In the genomic region with DNA sequence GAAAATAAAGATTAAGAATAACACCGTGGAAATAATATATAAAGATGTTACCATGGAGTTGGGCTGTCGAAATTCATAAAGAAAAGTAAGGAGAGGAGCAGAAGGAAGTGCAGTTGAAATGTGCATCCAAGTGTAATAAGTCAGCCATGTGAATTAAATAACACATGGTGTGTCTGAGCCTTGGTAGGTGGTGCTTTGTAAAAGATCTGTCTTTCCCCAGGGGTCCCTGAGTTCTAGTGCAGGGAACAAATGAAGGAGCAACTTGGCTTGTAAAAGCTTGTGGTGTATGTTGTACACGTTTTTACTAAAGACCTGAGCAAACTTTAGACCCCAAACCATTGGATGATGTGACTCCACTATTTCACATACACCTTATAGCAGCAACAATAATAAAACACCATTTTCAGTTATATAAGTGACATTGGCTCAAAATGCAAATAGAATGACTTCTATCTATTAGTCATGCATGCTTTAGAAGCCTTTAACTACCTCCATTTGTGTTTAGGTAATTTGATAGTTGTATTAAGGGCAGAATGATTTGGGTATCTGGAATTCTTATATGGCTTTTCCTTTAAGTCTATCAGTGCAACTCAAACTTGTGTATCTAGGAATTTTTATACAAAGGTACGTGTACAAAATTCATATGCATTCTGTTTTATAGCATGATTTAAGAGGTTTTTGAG, we compare ENCODE assay signal across 23 cellular contexts. TPM values are rescaled to one million over a fixed set of nuclear protein-coding genes. Genes with fewer than 3 reads are reported as not detected.
A peak's percentile ranks its signal among the peaks of the same experiment; 100 is the strongest.
DNase-seq lines count a peak whose midpoint lies in the region; ATAC-seq and TF ChIP-seq lines count a peak whose summit lies in the region.
"Had no signal": no experiment of that assay in that cellular context is flagged by ENCODE, and none has a peak within 500 bp of the region (broad histone marks: within the 10 kb centered on the region; RNA-seq: fewer than 3 reads in every experiment).

No MANE protein-coding gene starts in this region.

- no peak for TF ChIP-seq POLR2A in stomach (IDR thresholded peaks at IDR 0.05)

- H3K4me1 ChIP-seq in osteoblast (ENCODE audit: insufficient read depth, low read length) (peaks cover 45% of the 10 kb centered on the region), stomach (peaks cover 0 to 29% (median 9%) of the 10 kb centered on the region in 4 donors), OCI-LY7 (ENCODE audit: insufficient read depth, low read length, poor library complexity, severe bottlenecking) (peaks cover 5% of the 10 kb centered on the region)

- peak; percentile 51; the same call in 2 of the 3 replicates for ATAC-seq in SK-N-SH treated with all-trans-retinoic acid at 6 μM for 48 hours
- ATAC-seq in HG02678 (IDR thresholded peaks at IDR 0.05; ENCODE audit: unreplicated experiment) = no peak
- ATAC-seq: activated naive CD8-positive, alpha-beta T cell treated with anti-CD3 and anti-CD28 coated beads, Interleukin-2, amount 50 U/mL, for 24 hours; pancreas; sciatic nerve had no signal

- H3K27ac ChIP-seq in osteoblast (ENCODE audit: low read depth, low read length) (peak overlapping the region; percentile 34), stomach (no peak overlapping the region), OCI-LY7 (ENCODE audit: low read depth, low read length, poor library complexity, severe bottlenecking) (no peak overlapping the region)
- H3K27ac ChIP-seq: HL-60, pancreas, testis, WERI-Rb-1 had no signal

- no peaks in the 10 kb centered on the region for H3K36me3 ChIP-seq in osteoblast (ENCODE audit: insufficient read depth, low read length)
- no peaks in the 10 kb centered on the region for H3K36me3 ChIP-seq in stomach
- H3K36me3 ChIP-seq in OCI-LY7 (ENCODE audit: insufficient read depth, low read length) = no peaks in the 10 kb centered on the region
- H3K36me3 ChIP-seq: pancreas, WERI-Rb-1 had no signal

- no peaks in the 10 kb centered on the region for H3K9me2 ChIP-seq in OCI-LY7 (ENCODE audit: insufficient read depth, low read length)

- intact Hi-C loops in stomach (cut with DNase I; ENCODE audit: low total_unique reads) = no loop called here
- intact Hi-C loops in OCI-LY7 (cut with micrococcal nuclease; ENCODE audit: unreplicated experiment) = no loop called here

- H4K20me1 ChIP-seq in osteoblast (ENCODE audit: insufficient read depth, low read length) (peaks cover 19% of the 10 kb centered on the region), OCI-LY7 (ENCODE audit: insufficient read depth, low read length) (no peaks in the 10 kb centered on the region)

- H3K27me3 ChIP-seq in osteoblast (ENCODE audit: insufficient read depth, low read length) (no peaks in the 10 kb centered on the region), stomach (no peaks in the 10 kb centered on the region)
- H3K27me3 ChIP-seq: pancreas, testis had no signal

- CTCF ChIA-PET in OCI-LY7 (lab: Charles Lee; ENCODE audit: unreplicated experiment) = no interaction called here

- no TSS peak for BruUV-seq in OCI-LY7 (replicated peaks; lab: Mats Ljungman, UMichigan)

- H3K79me2 ChIP-seq in osteoblast (ENCODE audit: insufficient read depth, low read length) = peaks cover 95% of the 10 kb centered on the region
- peaks cover 5% of the 10 kb centered on the region; the same call in 1 of the 2 replicates for H3K79me2 ChIP-seq in OCI-LY7 (ENCODE audit: insufficient read depth, low read depth, low read length)

- H3K4me3 ChIP-seq in osteoblast (ENCODE audit: insufficient read depth, low read length) (no peak overlapping the region), stomach (no peak overlapping the region), OCI-LY7 (ENCODE audit: low read depth, low read length, poor library complexity, severe bottlenecking) (no peak overlapping the region)
- H3K4me3 ChIP-seq: pancreas, testis had no signal

- H3K4me2 ChIP-seq in osteoblast (ENCODE audit: insufficient read depth, low read length) (peak overlapping the region; percentile 9), OCI-LY7 (ENCODE audit: low read length) (no peak overlapping the region)

- POLR2A ChIA-PET in OCI-LY7 (lab: Charles Lee) = no interaction called here

- 82 to 87% (median 84%) methylated on average over 4 of the region's 4 CpGs for WGBS in stomach, 5 donors

- H2AFZ ChIP-seq in osteoblast (ENCODE audit: low read length) (no peak overlapping the region), OCI-LY7 (ENCODE audit: low read length) (no peak overlapping the region)

- TF ChIP-seq CTCF in osteoblast (IDR thresholded peaks at IDR 0.05; ENCODE audit: extremely low read depth, low read depth, low read length) (no peak), stomach (IDR thresholded peaks at IDR 0.05) (no peak), OCI-LY7 (conservative IDR thresholded peaks at IDR 0.05; ENCODE audit: low read length) (no peak)

- DNase-seq in EL = peak; percentile 10
- DNase-seq in M059J (ENCODE audit: low read depth) = peak; percentile 22
- no peak for DNase-seq in osteoblast (ENCODE audit: insufficient read length, low spot score, missing footprints)
- no peak for DNase-seq in stomach
- DNase-seq in OCI-LY7 (ENCODE audit: low spot score) = no peak
- DNase-seq: activated CD4-positive, alpha-beta T cell treated with anti-CD3 and anti-CD28 coated beads, Interleukin-2, amount 50 U/mL, for 4 hours; activated CD8-positive, alpha-beta memory T cell treated with anti-CD3 and anti-CD28 coated beads, Interleukin-2, amount 50 U/mL, for 48 hours; activated effector memory CD4-positive, alpha-beta T cell treated with Interleukin-2 at 50 U/mL for 16 hours; activated naive CD8-positive, alpha-beta T cell treated with anti-CD3 and anti-CD28 coated beads, Interleukin-2, amount 50 U/mL, for 24 hours; CD8-positive, alpha-beta memory T cell; cortex of kidney; DND-41; kidney glomerular epithelial cell; naive B cell; NCI-H187 treated with DMSO at 0.1 percent for 48 hours; NCI-H510A; pancreas; testis; WERI-Rb-1 had no signal

- H3K9me3 ChIP-seq in osteoblast (ENCODE audit: low read depth, low read length) = no peaks in the 10 kb centered on the region
- H3K9me3 ChIP-seq in stomach = peaks cover 0 to 5% (median 0%) of the 10 kb centered on the region in 4 donors
- peaks cover 11% of the 10 kb centered on the region; the same call in 1 of the 2 replicates for H3K9me3 ChIP-seq in OCI-LY7 (ENCODE audit: low read length)
- H3K9me3 ChIP-seq: pancreas, testis had no signal

- TF ChIP-seq EP300 in stomach (IDR thresholded peaks at IDR 0.05) = no peak

TF ChIP-seq in SK-N-SH treated with all-trans-retinoic acid at 6 μM for 48 hours, 23 proteins besides CTCF, POLR2A, EP300 and RAD21:
- TF ChIP-seq, protein P1, sequence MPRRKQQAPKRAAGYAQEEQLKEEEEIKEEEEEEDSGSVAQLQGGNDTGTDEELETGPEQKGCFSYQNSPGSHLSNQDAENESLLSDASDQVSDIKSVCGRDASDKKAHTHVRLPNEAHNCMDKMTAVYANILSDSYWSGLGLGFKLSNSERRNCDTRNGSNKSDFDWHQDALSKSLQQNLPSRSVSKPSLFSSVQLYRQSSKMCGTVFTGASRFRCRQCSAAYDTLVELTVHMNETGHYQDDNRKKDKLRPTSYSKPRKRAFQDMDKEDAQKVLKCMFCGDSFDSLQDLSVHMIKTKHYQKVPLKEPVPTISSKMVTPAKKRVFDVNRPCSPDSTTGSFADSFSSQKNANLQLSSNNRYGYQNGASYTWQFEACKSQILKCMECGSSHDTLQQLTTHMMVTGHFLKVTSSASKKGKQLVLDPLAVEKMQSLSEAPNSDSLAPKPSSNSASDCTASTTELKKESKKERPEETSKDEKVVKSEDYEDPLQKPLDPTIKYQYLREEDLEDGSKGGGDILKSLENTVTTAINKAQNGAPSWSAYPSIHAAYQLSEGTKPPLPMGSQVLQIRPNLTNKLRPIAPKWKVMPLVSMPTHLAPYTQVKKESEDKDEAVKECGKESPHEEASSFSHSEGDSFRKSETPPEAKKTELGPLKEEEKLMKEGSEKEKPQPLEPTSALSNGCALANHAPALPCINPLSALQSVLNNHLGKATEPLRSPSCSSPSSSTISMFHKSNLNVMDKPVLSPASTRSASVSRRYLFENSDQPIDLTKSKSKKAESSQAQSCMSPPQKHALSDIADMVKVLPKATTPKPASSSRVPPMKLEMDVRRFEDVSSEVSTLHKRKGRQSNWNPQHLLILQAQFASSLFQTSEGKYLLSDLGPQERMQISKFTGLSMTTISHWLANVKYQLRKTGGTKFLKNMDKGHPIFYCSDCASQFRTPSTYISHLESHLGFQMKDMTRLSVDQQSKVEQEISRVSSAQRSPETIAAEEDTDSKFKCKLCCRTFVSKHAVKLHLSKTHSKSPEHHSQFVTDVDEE (CRISPR knock-in tag; IDR thresholded peaks at IDR 0.05) = no peak
TF ChIP-seq in SK-N-SH treated with all-trans-retinoic acid at 6 μM for 48 hours: peak in this region for 0.

RNA-seq across cellular contexts. Expression of a gene that starts 11.4 kb away (rescaled TPM):
- 129 and 149 TPM in 2 replicates for total RNA-seq in M059J (2014; rRNA removed; shearing (Covaris generic))
- total RNA-seq in osteoblast (60.4 and 63.3 TPM in 2 replicates), stomach (10 to 100 TPM in 4 of 5 donors, 1 to 10 TPM in 1; 9.3 to 61.6 (median 27.2) TPM), OCI-LY7 (2022) (19.8 and 21.7 TPM in 2 replicates)
- polyA plus RNA-seq in stomach = 10 to 100 TPM; 14.8 to 23.8 (median 23.8) TPM
- total RNA-seq in OCI-LY7 (2014; rRNA removed; shearing (Covaris generic)) = 16.3 and 17.6 TPM in 2 replicates

Comparison
In these comparisons a context has a peak if more than half of its experiments do, and no peak if none do; other contexts are left out.
1. DNase-seq: peak in EL (single experiment) and M059J (single experiment); none in osteoblast (single experiment), stomach (single experiment) and OCI-LY7 (single experiment).